9 cellular contexts compared by ENCODE assay signal in the genomic region with DNA sequence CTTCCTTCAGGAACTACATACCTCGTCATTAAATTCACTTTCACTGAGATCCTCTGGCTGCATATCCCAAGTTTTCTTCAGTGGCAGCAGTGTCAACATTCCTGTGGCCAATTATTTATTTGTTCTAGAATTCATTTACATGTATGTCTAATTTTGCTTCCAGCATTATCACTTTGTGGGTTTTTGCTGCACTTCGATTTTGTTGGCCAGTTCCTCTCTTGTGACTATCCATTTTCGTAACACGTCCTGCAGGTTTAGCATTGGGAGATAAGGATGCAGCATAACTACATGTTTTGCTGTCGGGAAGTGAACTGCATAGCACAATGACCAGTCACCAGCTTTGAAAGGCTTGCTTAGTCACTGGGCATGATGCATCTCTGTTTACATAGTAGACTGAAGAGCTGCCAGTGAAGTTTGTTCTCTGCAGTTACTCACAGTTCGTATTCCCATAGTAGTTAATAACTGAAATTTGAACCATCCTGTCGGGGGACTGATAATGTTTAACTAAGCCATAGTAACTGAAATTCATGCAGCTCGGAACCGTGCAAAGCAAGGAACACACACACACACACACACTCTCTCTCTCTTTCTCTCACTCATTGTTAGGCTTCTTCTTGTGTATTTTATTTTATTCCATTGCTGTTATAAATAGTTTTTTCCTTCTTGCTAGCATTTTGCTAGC. TPM values are rescaled to one million over a fixed set of nuclear protein-coding genes. Genes with fewer than 3 reads are reported as not detected.
DNase-seq lines count a peak whose midpoint lies in the region; ATAC-seq and TF ChIP-seq lines count a peak whose summit lies in the region.
"Had no signal": no experiment of that assay in that cellular context is flagged by ENCODE, and none has a peak within 500 bp of the region (broad histone marks: within the 10 kb centered on the region; RNA-seq: fewer than 3 reads in every experiment).

No MANE protein-coding gene starts in this region.

- no peaks in the 10 kb centered on the region for H3K27me3 Mint-ChIP-seq in activated naive CD8-positive, alpha-beta T cell treated with anti-CD3 and anti-CD28 coated beads, Interleukin-2, amount 50 U/mL, for 24 hours

- peaks cover 32 to 42% of the 10 kb centered on the region in 2 experiments for H3K36me3 ChIP-seq in SK-N-SH (replicated peaks in 1 of 2; ENCODE audit: control insufficient read depth in 1 of 2, insufficient read depth in 2 of 2, low read length in 1 of 2)
- peaks cover 3 to 58% of the 10 kb centered on the region in 2 donors for H3K36me3 ChIP-seq in gastroesophageal sphincter
- H3K36me3 ChIP-seq in sigmoid colon = peaks cover 0 to 28% (median 2%) of the 10 kb centered on the region in 4 donors

- no peak for TF ChIP-seq RAD21 in SK-N-SH (IDR thresholded peaks at IDR 0.05; ENCODE audit: low read length)

- no peak overlapping the region for H3K27ac Mint-ChIP-seq in activated naive CD8-positive, alpha-beta T cell treated with anti-CD3 and anti-CD28 coated beads, Interleukin-2, amount 50 U/mL, for 24 hours

- no peaks in the 10 kb centered on the region for H3K9me3 Mint-ChIP-seq in activated naive CD8-positive, alpha-beta T cell treated with anti-CD3 and anti-CD28 coated beads, Interleukin-2, amount 50 U/mL, for 24 hours

- H3K4me2 ChIP-seq in SK-N-SH = peak overlapping the region; percentile 80
- H3K4me2 ChIP-seq: KMS-11 had no signal

- peak; percentile 79 for ATAC-seq in gastroesophageal sphincter
- no peak for ATAC-seq in HG02840 (IDR thresholded peaks at IDR 0.05; ENCODE audit: low FRiP score, unreplicated experiment)
- no peak for ATAC-seq in activated naive CD8-positive, alpha-beta T cell treated with anti-CD3 and anti-CD28 coated beads, Interleukin-2, amount 50 U/mL, for 24 hours
- ATAC-seq in GM21381 (IDR thresholded peaks at IDR 0.05; ENCODE audit: unreplicated experiment) = no peak

- TF ChIP-seq CTCF in SK-N-SH (IDR thresholded peaks at IDR 0.05) = no peak
- TF ChIP-seq CTCF in gastroesophageal sphincter (IDR thresholded peaks at IDR 0.05) = peak in 1 of 4 experiments; percentile 8
- no peak for TF ChIP-seq CTCF in sigmoid colon (IDR thresholded peaks at IDR 0.05)

- intact Hi-C loops in sigmoid colon (cut with DNase I) = loop anchor here (2.0 to 5.0 kb wide), 2 partner anchors 29 to 34 kb away; partner anchors contain the start of genes DPY19L3 and ZNF507

- POLR2A ChIA-PET in SK-N-SH (lab: Yijun Ruan, JAX) = no interaction called here

- peaks cover 3% of the 10 kb centered on the region; the same call in 1 of the 2 replicates for H4K20me1 ChIP-seq in SK-N-SH (ENCODE audit: insufficient read depth)

- no peak overlapping the region for H3K4me3 Mint-ChIP-seq in activated naive CD8-positive, alpha-beta T cell treated with anti-CD3 and anti-CD28 coated beads, Interleukin-2, amount 50 U/mL, for 24 hours

- peaks cover 27% of the 10 kb centered on the region for H3F3A ChIP-seq in SK-N-SH (replicated peaks; ENCODE audit: insufficient read depth)

- H3K4me1 Mint-ChIP-seq in activated naive CD8-positive, alpha-beta T cell treated with anti-CD3 and anti-CD28 coated beads, Interleukin-2, amount 50 U/mL, for 24 hours = peaks cover 2% of the 10 kb centered on the region

- peak overlapping the region; percentile 11 to 92; a peak in 3 of 4 replicates for H3K27ac ChIP-seq in SK-N-SH (ENCODE audit: low read depth in 2 of 2, low read length in 1 of 2)
- peak overlapping the region; percentile 15 to 59 (median 49) for H3K27ac ChIP-seq in gastroesophageal sphincter
- peak overlapping the region; percentile 52 to 74 (median 66) for H3K27ac ChIP-seq in sigmoid colon
- H3K27ac ChIP-seq: KMS-11 had no signal

- TF ChIP-seq POLR2A in gastroesophageal sphincter (IDR thresholded peaks at IDR 0.05) (no peak), sigmoid colon (IDR thresholded peaks at IDR 0.05) (no peak)

- H3K4me3 ChIP-seq in SK-N-SH (ENCODE audit: low read depth in 2 of 2, low read length in 1 of 2) (peak overlapping the region in 1 of 2 experiments; percentile 41; a peak in 3 of 4 replicates), gastroesophageal sphincter (no peak overlapping the region), sigmoid colon (no peak overlapping the region)

- peaks cover 47% of the 10 kb centered on the region for H3K79me2 ChIP-seq in SK-N-SH (ENCODE audit: insufficient read depth)

- peaks cover 54% of the 10 kb centered on the region for H3K36me3 Mint-ChIP-seq in activated naive CD8-positive, alpha-beta T cell treated with anti-CD3 and anti-CD28 coated beads, Interleukin-2, amount 50 U/mL, for 24 hours (ENCODE audit: low read depth)

- no peak overlapping the region for H2AFZ ChIP-seq in SK-N-SH (ENCODE audit: low read depth)

- CTCF ChIA-PET in SK-N-SH (lab: Yijun Ruan, JAX) = no interaction called here

- H3K4me1 ChIP-seq in SK-N-SH (ENCODE audit: control insufficient read depth in 1 of 2, insufficient read depth in 2 of 2, low read depth in 1 of 2, low read length in 1 of 2) (peaks cover 0 to 9% of the 10 kb centered on the region in 2 experiments; a peak in 1 of 4 replicates), gastroesophageal sphincter (peaks cover 0 to 20% (median 0%) of the 10 kb centered on the region in 3 donors), sigmoid colon (peaks cover 0 to 22% (median 20%) of the 10 kb centered on the region in 4 donors)

- H3K9ac ChIP-seq in SK-N-SH = peak overlapping the region; percentile 47; the same call in 1 of the 2 replicates
- H3K9ac ChIP-seq: KMS-11 had no signal

- H3K9me3 ChIP-seq in SK-N-SH = no peaks in the 10 kb centered on the region
- no peaks in the 10 kb centered on the region for H3K9me3 ChIP-seq in gastroesophageal sphincter
- no peaks in the 10 kb centered on the region for H3K9me3 ChIP-seq in sigmoid colon

- no peaks in the 10 kb centered on the region for H3K9me2 ChIP-seq in SK-N-SH

- WGBS in SK-N-SH (ENCODE audit: low lambda C conversion rate) = 9% methylated on average over 9 of the region's 9 CpGs
- WGBS in gastroesophageal sphincter (ENCODE audit: low coverage in 1 of 2), 2 donors = 22 to 26% methylated on average over 7 to 9 of the region's 9 CpGs
- WGBS in sigmoid colon, 2 donors = 14 to 56% methylated on average over 9 of the region's 9 CpGs

- H3K27me3 ChIP-seq in SK-N-SH (ENCODE audit: insufficient read depth) = no peaks in the 10 kb centered on the region
- no peaks in the 10 kb centered on the region for H3K27me3 ChIP-seq in gastroesophageal sphincter
- no peaks in the 10 kb centered on the region for H3K27me3 ChIP-seq in sigmoid colon

- TF ChIP-seq EP300 in SK-N-SH (IDR thresholded peaks at IDR 0.05; ENCODE audit: borderline replicate concordance in 1 of 2, low read depth in 1 of 2, low read length in 1 of 2) (peak in 1 of 2 experiments; percentile 78; a peak in 2 of 4 replicates), gastroesophageal sphincter (IDR thresholded peaks at IDR 0.05) (no peak), sigmoid colon (IDR thresholded peaks at IDR 0.05) (peak in 2 of 4 donors; percentile 56 to 68)

- DNase-seq in HPDE6-E6E7 (ENCODE audit: extremely low spot score) (peak; percentile 85), SK-N-SH (no peak), sigmoid colon (no peak), activated T-cell treated with anti-CD3 and anti-CD28 coated beads for 4 hours (no peak)
- DNase-seq in activated naive CD8-positive, alpha-beta T cell treated with anti-CD3 and anti-CD28 coated beads, Interleukin-2, amount 50 U/mL, for 24 hours = no peak

TF ChIP-seq in SK-N-SH, 30 proteins besides CTCF, POLR2A, EP300 and RAD21 (continues in another document):
- TF ChIP-seq NFIC (IDR thresholded peaks at IDR 0.05; ENCODE audit: borderline replicate concordance) = peak; percentile 45; the same call in 1 of the 2 replicates
- TF ChIP-seq RFX5 (IDR thresholded peaks at IDR 0.05; ENCODE audit: low read length) = no peak
- TF ChIP-seq POLR2AphosphoS5 (IDR thresholded peaks at IDR 0.05; ENCODE audit: low read depth, low read length) = peak; percentile 57; the same call in 1 of the 2 replicates
- peak; percentile 88; the same call in 1 of the 2 replicates for TF ChIP-seq TEAD4 (IDR thresholded peaks at IDR 0.05; ENCODE audit: borderline replicate concordance, insufficient read depth)
- TF ChIP-seq RXRA (IDR thresholded peaks at IDR 0.05; ENCODE audit: borderline replicate concordance, low read depth) = peak; percentile 66; the same call in 1 of the 2 replicates
- TF ChIP-seq, protein P1, sequence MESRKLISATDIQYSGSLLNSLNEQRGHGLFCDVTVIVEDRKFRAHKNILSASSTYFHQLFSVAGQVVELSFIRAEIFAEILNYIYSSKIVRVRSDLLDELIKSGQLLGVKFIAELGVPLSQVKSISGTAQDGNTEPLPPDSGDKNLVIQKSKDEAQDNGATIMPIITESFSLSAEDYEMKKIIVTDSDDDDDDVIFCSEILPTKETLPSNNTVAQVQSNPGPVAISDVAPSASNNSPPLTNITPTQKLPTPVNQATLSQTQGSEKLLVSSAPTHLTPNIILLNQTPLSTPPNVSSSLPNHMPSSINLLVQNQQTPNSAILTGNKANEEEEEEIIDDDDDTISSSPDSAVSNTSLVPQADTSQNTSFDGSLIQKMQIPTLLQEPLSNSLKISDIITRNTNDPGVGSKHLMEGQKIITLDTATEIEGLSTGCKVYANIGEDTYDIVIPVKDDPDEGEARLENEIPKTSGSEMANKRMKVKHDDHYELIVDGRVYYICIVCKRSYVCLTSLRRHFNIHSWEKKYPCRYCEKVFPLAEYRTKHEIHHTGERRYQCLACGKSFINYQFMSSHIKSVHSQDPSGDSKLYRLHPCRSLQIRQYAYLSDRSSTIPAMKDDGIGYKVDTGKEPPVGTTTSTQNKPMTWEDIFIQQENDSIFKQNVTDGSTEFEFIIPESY (IDR thresholded peaks at IDR 0.05; ENCODE audit: borderline replicate concordance, low read depth) = no peak
- TF ChIP-seq JUND (IDR thresholded peaks at IDR 0.05) = peak; percentile 97
- 0 out of 2 replicates have a peak, but pooled peaks have one; percentile 50 for TF ChIP-seq SIN3A (IDR thresholded peaks at IDR 0.05; ENCODE audit: borderline replicate concordance, low read depth, low read length)

RNA-seq across cellular contexts. Expression of gene ZNF507, which starts 28.3 kb away (rescaled TPM):
- 6.8 and 9.1 TPM in 2 replicates for polyA plus RNA-seq in SK-N-SH (2012; rRNA removed)
- polyA plus RNA-seq in SK-N-SH (2012; cell fraction: cytosol; rRNA removed) = 7.8 and 8.8 TPM in 2 replicates
- polyA plus RNA-seq in SK-N-SH (2012; cell fraction: nucleus; rRNA removed) = 6.3 and 12.5 TPM in 2 replicates
- 10 to 100 TPM; 13.9 to 28.8 (median 22.3) TPM for total RNA-seq in gastroesophageal sphincter
- total RNA-seq in sigmoid colon = 10 to 100 TPM; 19.3 to 27.1 (median 23.7) TPM
- polyA plus RNA-seq in sigmoid colon = 1 to 10 TPM; 2.1 to 7.2 (median 3.6) TPM

RNA-seq across cellular contexts. Expression of gene DPY19L3, which starts 31.8 kb away (rescaled TPM):
- polyA plus RNA-seq in SK-N-SH (2012; rRNA removed) (23.3 and 25.2 TPM in 2 replicates), sigmoid colon (1 to 10 TPM; 1.2 to 4.0 (median 1.4) TPM)
- 10.2 and 15.5 TPM in 2 replicates for polyA plus RNA-seq in SK-N-SH (2012; cell fraction: cytosol; rRNA removed)
- 98.0 and 110 TPM in 2 replicates for polyA plus RNA-seq in SK-N-SH (2012; cell fraction: nucleus; rRNA removed)
- total RNA-seq in gastroesophageal sphincter (10 to 100 TPM; 12.9 to 34.1 (median 18.5) TPM), sigmoid colon (10 to 100 TPM; 11.4 to 33.5 (median 25.0) TPM)
